In the genomic region with DNA sequence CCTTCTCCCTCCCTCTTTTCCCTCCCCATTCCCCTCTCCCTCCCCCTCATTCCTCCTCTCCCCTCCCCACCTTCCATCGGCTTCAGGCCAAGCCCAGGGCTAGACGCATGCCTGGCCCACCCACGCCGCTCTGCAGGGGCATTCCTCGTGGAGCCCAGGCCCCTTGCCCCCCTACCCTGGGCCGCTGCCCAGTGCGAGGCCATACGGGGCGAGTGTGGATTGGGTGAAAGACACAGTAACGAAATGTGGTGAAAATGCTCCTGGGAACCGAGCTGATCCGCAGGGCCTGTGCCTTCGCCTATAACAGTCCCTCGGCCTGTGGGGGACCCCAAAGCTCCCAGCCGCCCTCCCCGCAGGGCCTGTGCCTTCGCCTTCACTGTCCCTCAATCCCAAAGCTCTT, we compare ENCODE assay signal across 17 cellular contexts. TPM values are rescaled to one million over a fixed set of nuclear protein-coding genes. Genes with fewer than 3 reads are reported as not detected.
DNase-seq lines count a peak whose midpoint lies in the region; ATAC-seq and TF ChIP-seq lines count a peak whose summit lies in the region.
"Had no signal": no experiment of that assay in that cellular context is flagged by ENCODE, and none has a peak within 500 bp of the region (broad histone marks: within the 10 kb centered on the region; RNA-seq: fewer than 3 reads in every experiment).

No MANE protein-coding gene starts in this region.

- ATAC-seq in GM23338, result peak; percentile 67
- peak; percentile 34 for ATAC-seq in stimulated activated memory B cell treated with anti-CD40 and anti-IgM and Interleukin-4, amounts not matched to agents 10 μg/mL and 1 μg/mL and 100 μg/mL, for 72 hours
- no peak for ATAC-seq in GM21528 (IDR thresholded peaks at IDR 0.05; ENCODE audit: low FRiP score, unreplicated experiment)

- H4K20me1 ChIP-seq in GM23338 (replicated peaks; ENCODE audit: insufficient read depth), result no peaks in the 10 kb centered on the region
- H4K20me1 ChIP-seq: BLaER1 had no signal

- H3K27ac Mint-ChIP-seq in GM23338, result no peak overlapping the region
- H3K27ac Mint-ChIP-seq in stimulated activated memory B cell treated with anti-CD40 and anti-IgM and Interleukin-4, amounts not matched to agents 10 μg/mL and 1 μg/mL and 100 μg/mL, for 72 hours, result no peak overlapping the region
- no peak overlapping the region for H3K27ac Mint-ChIP-seq in activated CD4-positive, alpha-beta T cell treated with anti-CD3 and anti-CD28 coated beads, Interleukin-2, amount 10 ng/mL, durations not matched to agents 24 days and 14 days
- H3K27ac Mint-ChIP-seq: CD8-positive, alpha-beta memory T cell; H9; IgD-negative memory B cell had no signal

- no peaks in the 10 kb centered on the region for H3F3A ChIP-seq in GM23338 (replicated peaks; ENCODE audit: low read depth)

- no peak overlapping the region for H3K27ac ChIP-seq in GM23338 (ENCODE audit: low read depth)
- H3K27ac ChIP-seq: 22Rv1, BLaER1, GM23248 had no signal

- H3K4me3 Mint-ChIP-seq in GM23338, result no peak overlapping the region
- H3K4me3 Mint-ChIP-seq in stimulated activated memory B cell treated with anti-CD40 and anti-IgM and Interleukin-4, amounts not matched to agents 10 μg/mL and 1 μg/mL and 100 μg/mL, for 72 hours, result no peak overlapping the region
- no peak overlapping the region for H3K4me3 Mint-ChIP-seq in activated CD4-positive, alpha-beta T cell treated with anti-CD3 and anti-CD28 coated beads, Interleukin-2, amount 10 ng/mL, durations not matched to agents 24 days and 14 days
- H3K4me3 Mint-ChIP-seq: CD8-positive, alpha-beta memory T cell; H9; IgD-negative memory B cell had no signal

- no peaks in the 10 kb centered on the region for H3K4me1 Mint-ChIP-seq in GM23338
- no peaks in the 10 kb centered on the region for H3K4me1 Mint-ChIP-seq in stimulated activated memory B cell treated with anti-CD40 and anti-IgM and Interleukin-4, amounts not matched to agents 10 μg/mL and 1 μg/mL and 100 μg/mL, for 72 hours
- no peaks in the 10 kb centered on the region for H3K4me1 Mint-ChIP-seq in activated CD4-positive, alpha-beta T cell treated with anti-CD3 and anti-CD28 coated beads, Interleukin-2, amount 10 ng/mL, durations not matched to agents 24 days and 14 days
- H3K4me1 Mint-ChIP-seq: CD8-positive, alpha-beta memory T cell; H9; IgD-negative memory B cell had no signal

- H3K4me2 ChIP-seq in GM23338, result no peak overlapping the region
- H3K4me2 ChIP-seq: BLaER1 had no signal

- intact Hi-C loops in activated CD4-positive, alpha-beta T cell treated with anti-CD3 and anti-CD28 coated beads, Interleukin-2, amount 10 ng/mL, durations not matched to agents 24 days and 14 days (cut with micrococcal nuclease), result no loop called here

- H3K27me3 Mint-ChIP-seq in GM23338 (ENCODE audit: insufficient read depth, low read depth, poor library complexity), result peaks cover 4% of the 10 kb centered on the region
- peaks cover 19% of the 10 kb centered on the region for H3K27me3 Mint-ChIP-seq in stimulated activated memory B cell treated with anti-CD40 and anti-IgM and Interleukin-4, amounts not matched to agents 10 μg/mL and 1 μg/mL and 100 μg/mL, for 72 hours
- no peaks in the 10 kb centered on the region for H3K27me3 Mint-ChIP-seq in activated CD4-positive, alpha-beta T cell treated with anti-CD3 and anti-CD28 coated beads, Interleukin-2, amount 10 ng/mL, durations not matched to agents 24 days and 14 days
- H3K27me3 Mint-ChIP-seq: IgD-negative memory B cell had no signal

- H3K36me3 Mint-ChIP-seq in GM23338 (ENCODE audit: low read depth), result no peaks in the 10 kb centered on the region
- no peaks in the 10 kb centered on the region for H3K36me3 Mint-ChIP-seq in stimulated activated memory B cell treated with anti-CD40 and anti-IgM and Interleukin-4, amounts not matched to agents 10 μg/mL and 1 μg/mL and 100 μg/mL, for 72 hours
- no peaks in the 10 kb centered on the region for H3K36me3 Mint-ChIP-seq in activated CD4-positive, alpha-beta T cell treated with anti-CD3 and anti-CD28 coated beads, Interleukin-2, amount 10 ng/mL, durations not matched to agents 24 days and 14 days (ENCODE audit: low read depth)
- H3K36me3 Mint-ChIP-seq: CD8-positive, alpha-beta memory T cell; IgD-negative memory B cell had no signal

- no peak for TF ChIP-seq CTCF in GM23338 (conservative IDR thresholded peaks at IDR 0.05; ENCODE audit: low read depth in 2 of 2)

- peak; percentile 19 for DNase-seq in activated CD4-positive, CD25-positive, alpha-beta regulatory T cell treated with anti-CD3 and anti-CD28 coated beads, Interleukin-2, amount 50 U/mL, for 72 hours
- no peak for DNase-seq in activated CD4-positive, CD25-positive, alpha-beta regulatory T cell (lab: John Stamatoyannopoulos, UW)
- DNase-seq in GM23338 (ENCODE audit: low spot score) (no peak), left kidney (ENCODE audit: low read depth, low spot score) (peak; percentile 26)
- DNase-seq in activated CD4-positive, alpha-beta T cell treated with anti-CD3 and anti-CD28 coated beads, Interleukin-2, amount 10 ng/mL, durations not matched to agents 24 days and 14 days, result no peak
- DNase-seq: Caco-2, GF-D8, GM23248, H9 had no signal

- H3K36me3 ChIP-seq in GM23338 (ENCODE audit: insufficient read depth), result no peaks in the 10 kb centered on the region
- H3K36me3 ChIP-seq: BLaER1 had no signal

- no peaks in the 10 kb centered on the region for H3K4me1 ChIP-seq in GM23338 (ENCODE audit: insufficient read depth)
- H3K4me1 ChIP-seq: BLaER1, Caco-2 had no signal

- H3K79me2 ChIP-seq in GM23338 (replicated peaks; ENCODE audit: insufficient read depth), result no peaks in the 10 kb centered on the region

- H3K27me3 ChIP-seq in GM23338 (ENCODE audit: insufficient read depth), result no peaks in the 10 kb centered on the region

- no peak overlapping the region for H2AFZ ChIP-seq in GM23338
- H2AFZ ChIP-seq: GM23248 had no signal

- H3K4me3 ChIP-seq in GM23338, result no peak overlapping the region
- H3K4me3 ChIP-seq: BLaER1, GM23248 had no signal

- peaks cover 6% of the 10 kb centered on the region; the same call in 2 of the 3 replicates for H3K9me3 Mint-ChIP-seq in GM23338
- peaks cover 10% of the 10 kb centered on the region for H3K9me3 Mint-ChIP-seq in stimulated activated memory B cell treated with anti-CD40 and anti-IgM and Interleukin-4, amounts not matched to agents 10 μg/mL and 1 μg/mL and 100 μg/mL, for 72 hours
- H3K9me3 Mint-ChIP-seq in activated CD4-positive, alpha-beta T cell treated with anti-CD3 and anti-CD28 coated beads, Interleukin-2, amount 10 ng/mL, durations not matched to agents 24 days and 14 days, result no peaks in the 10 kb centered on the region

- no peaks in the 10 kb centered on the region for H3K9me2 ChIP-seq in GM23338 (ENCODE audit: insufficient read depth)

TF ChIP-seq in GM23338, 12 proteins besides CTCF, POLR2A, EP300 and RAD21 (continues in another document):
- TF ChIP-seq, protein P1, sequence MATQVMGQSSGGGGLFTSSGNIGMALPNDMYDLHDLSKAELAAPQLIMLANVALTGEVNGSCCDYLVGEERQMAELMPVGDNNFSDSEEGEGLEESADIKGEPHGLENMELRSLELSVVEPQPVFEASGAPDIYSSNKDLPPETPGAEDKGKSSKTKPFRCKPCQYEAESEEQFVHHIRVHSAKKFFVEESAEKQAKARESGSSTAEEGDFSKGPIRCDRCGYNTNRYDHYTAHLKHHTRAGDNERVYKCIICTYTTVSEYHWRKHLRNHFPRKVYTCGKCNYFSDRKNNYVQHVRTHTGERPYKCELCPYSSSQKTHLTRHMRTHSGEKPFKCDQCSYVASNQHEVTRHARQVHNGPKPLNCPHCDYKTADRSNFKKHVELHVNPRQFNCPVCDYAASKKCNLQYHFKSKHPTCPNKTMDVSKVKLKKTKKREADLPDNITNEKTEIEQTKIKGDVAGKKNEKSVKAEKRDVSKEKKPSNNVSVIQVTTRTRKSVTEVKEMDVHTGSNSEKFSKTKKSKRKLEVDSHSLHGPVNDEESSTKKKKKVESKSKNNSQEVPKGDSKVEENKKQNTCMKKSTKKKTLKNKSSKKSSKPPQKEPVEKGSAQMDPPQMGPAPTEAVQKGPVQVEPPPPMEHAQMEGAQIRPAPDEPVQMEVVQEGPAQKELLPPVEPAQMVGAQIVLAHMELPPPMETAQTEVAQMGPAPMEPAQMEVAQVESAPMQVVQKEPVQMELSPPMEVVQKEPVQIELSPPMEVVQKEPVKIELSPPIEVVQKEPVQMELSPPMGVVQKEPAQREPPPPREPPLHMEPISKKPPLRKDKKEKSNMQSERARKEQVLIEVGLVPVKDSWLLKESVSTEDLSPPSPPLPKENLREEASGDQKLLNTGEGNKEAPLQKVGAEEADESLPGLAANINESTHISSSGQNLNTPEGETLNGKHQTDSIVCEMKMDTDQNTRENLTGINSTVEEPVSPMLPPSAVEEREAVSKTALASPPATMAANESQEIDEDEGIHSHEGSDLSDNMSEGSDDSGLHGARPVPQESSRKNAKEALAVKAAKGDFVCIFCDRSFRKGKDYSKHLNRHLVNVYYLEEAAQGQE (IDR thresholded peaks at IDR 0.05; ENCODE audit: unreplicated experiment), result no peak

RNA-seq across cellular contexts. Expression of a gene that starts 28.3 kb away (rescaled TPM):
- 0.52 and 0.66 TPM in 2 replicates for total RNA-seq in GM23338 (2014; rRNA removed; shearing (Covaris generic))
- 0.07 and 0.23 TPM in 2 replicates for polyA plus RNA-seq in GM23338 (2016; fragmentation: Nextera tagmentation; extraction: Ambion mirVana)
- not detected in 2 replicates for total RNA-seq in activated CD4-positive, alpha-beta T cell treated with anti-CD3 and anti-CD28 coated beads, Interleukin-2, amount 10 ng/mL, durations not matched to agents 24 days and 14 days
- total RNA-seq: Caco-2; CD8-positive, alpha-beta memory T cell; GM23248; HT-29 had no signal
- polyA plus RNA-seq: CD8-positive, alpha-beta memory T cell; GM23248; IgD-negative memory B cell had no signal

RNA-seq across cellular contexts. Expression of a gene that starts 44.0 kb away (rescaled TPM):
- 8.2 and 16.0 TPM in 2 replicates for total RNA-seq in GM23338 (2014; rRNA removed; shearing (Covaris generic))
- 1.8 and 1.9 TPM in 2 replicates for polyA plus RNA-seq in GM23338 (2016; fragmentation: Nextera tagmentation; extraction: Ambion mirVana)
- total RNA-seq in activated CD4-positive, alpha-beta T cell treated with anti-CD3 and anti-CD28 coated beads, Interleukin-2, amount 10 ng/mL, durations not matched to agents 24 days and 14 days, result 0.19 and 0.21 TPM in 2 replicates
- total RNA-seq: A673; CD8-positive, alpha-beta memory T cell had no signal

Comparison
In these comparisons a context has a peak if more than half of its experiments do, and no peak if none do; other contexts are left out.
1. DNase-seq: peak in activated CD4-positive, CD25-positive, alpha-beta regulatory T cell treated with anti-CD3 and anti-CD28 coated beads, Interleukin-2, amount 50 U/mL, for 72 hours (single experiment) and left kidney (single experiment); none in activated CD4-positive, CD25-positive, alpha-beta regulatory T cell (0 of 4), GM23338 (single experiment) and activated CD4-positive, alpha-beta T cell treated with anti-CD3 and anti-CD28 coated beads, Interleukin-2, amount 10 ng/mL, durations not matched to agents 24 days and 14 days (single experiment).